Comparison of ENCODE assay signal across 30 cellular contexts in genomic region chr18:43405097-43405496, GRCh38.
A peak's percentile ranks its signal among the peaks of the same experiment; 100 is the strongest.
DNase-seq lines count a peak whose midpoint lies in the region; ATAC-seq and TF ChIP-seq lines count a peak whose summit lies in the region.
"Had no signal": no experiment of that assay in that cellular context is flagged by ENCODE, and none has a peak within 500 bp of the region (broad histone marks: within the 10 kb centered on the region; RNA-seq: fewer than 3 reads in every experiment).

No MANE protein-coding gene starts in this region.

- peaks cover 4% of the 10 kb centered on the region for H3K36me3 Mint-ChIP-seq in MCF 10A (ENCODE audit: insufficient read depth, unreplicated experiment)
- H3K36me3 Mint-ChIP-seq in progenitor cell of endocrine pancreas (ENCODE audit: insufficient read depth), result no peaks in the 10 kb centered on the region
- H3K36me3 Mint-ChIP-seq: activated naive CD4-positive, alpha-beta T cell treated with anti-CD3 and anti-CD28 coated beads, Interleukin-2, amount 10 ng/mL, durations not matched to agents 7 days and 5 days; CD8-positive, alpha-beta memory T cell had no signal

- H3K27me3 Mint-ChIP-seq in MCF 10A (ENCODE audit: insufficient read depth, unreplicated experiment) (no peaks in the 10 kb centered on the region), progenitor cell of endocrine pancreas (no peaks in the 10 kb centered on the region)
- H3K27me3 Mint-ChIP-seq: activated CD4-positive, alpha-beta memory T cell treated with anti-CD3 and anti-CD28 coated beads, Interleukin-2, amount 10 ng/mL, durations not matched to agents 7 days and 5 days; activated naive CD4-positive, alpha-beta T cell treated with anti-CD3 and anti-CD28 coated beads, Interleukin-2, amount 10 ng/mL, durations not matched to agents 7 days and 5 days; B cell; CD8-positive, alpha-beta memory T cell had no signal

- TF ChIP-seq POLR2A in breast epithelium (IDR thresholded peaks at IDR 0.05), result no peak

- H3K36me3 ChIP-seq in breast epithelium (no peaks in the 10 kb centered on the region), RWPE2 (ENCODE audit: low read depth) (no peaks in the 10 kb centered on the region)
- H3K36me3 ChIP-seq: uterus had no signal

- H3K9me3 Mint-ChIP-seq in MCF 10A (ENCODE audit: unreplicated experiment), result no peaks in the 10 kb centered on the region
- H3K9me3 Mint-ChIP-seq in progenitor cell of endocrine pancreas (ENCODE audit: low read depth), result peaks cover 4% of the 10 kb centered on the region

- intact Hi-C loops in MCF 10A (cut with micrococcal nuclease), result no loop called here
- intact Hi-C loops in breast epithelium (cut with DNase I; ENCODE audit: low total_unique reads), result no loop called here

- peaks cover 12% of the 10 kb centered on the region for H3K4me1 Mint-ChIP-seq in MCF 10A (ENCODE audit: insufficient read depth, unreplicated experiment)
- H3K4me1 Mint-ChIP-seq in progenitor cell of endocrine pancreas (ENCODE audit: low read depth), result no peaks in the 10 kb centered on the region
- H3K4me1 Mint-ChIP-seq: activated CD4-positive, alpha-beta memory T cell treated with anti-CD3 and anti-CD28 coated beads, Interleukin-2, amount 10 ng/mL, durations not matched to agents 7 days and 5 days; activated naive CD4-positive, alpha-beta T cell treated with anti-CD3 and anti-CD28 coated beads, Interleukin-2, amount 10 ng/mL, durations not matched to agents 7 days and 5 days; B cell; CD8-positive, alpha-beta memory T cell; neural crest cell had no signal

- H3K4me3 ChIP-seq in breast epithelium (no peak overlapping the region), RWPE2 (ENCODE audit: severe bottlenecking) (no peak overlapping the region)
- H3K4me3 ChIP-seq: lung, testis, uterus had no signal

- H3K27me3 ChIP-seq in breast epithelium (no peaks in the 10 kb centered on the region), RWPE2 (ENCODE audit: insufficient read depth, poor library complexity, severe bottlenecking) (no peaks in the 10 kb centered on the region)
- H3K27me3 ChIP-seq: testis, uterus had no signal

- CTCF ChIA-PET in MCF 10A (lab: Yijun Ruan, JAX), result interaction anchor here (0.9 to 2.4 kb wide), 6 partner anchors 8 to 1291 kb away, joined by 3 to 6 read pairs (median 3); no protein-coding TSS in a partner anchor

- H3K4me3 Mint-ChIP-seq in MCF 10A (ENCODE audit: unreplicated experiment), result no peak overlapping the region
- no peak overlapping the region for H3K4me3 Mint-ChIP-seq in progenitor cell of endocrine pancreas (ENCODE audit: low read depth)
- H3K4me3 Mint-ChIP-seq: activated CD4-positive, alpha-beta memory T cell treated with anti-CD3 and anti-CD28 coated beads, Interleukin-2, amount 10 ng/mL, durations not matched to agents 7 days and 5 days; activated naive CD4-positive, alpha-beta T cell treated with anti-CD3 and anti-CD28 coated beads, Interleukin-2, amount 10 ng/mL, durations not matched to agents 7 days and 5 days; B cell; CD8-positive, alpha-beta memory T cell; neural crest cell had no signal

- BruUV-seq in MCF 10A (replicated peaks; lab: Mats Ljungman, UMichigan), result no TSS peak

- H3K27ac Mint-ChIP-seq in MCF 10A (ENCODE audit: low read depth, unreplicated experiment) (peak overlapping the region; percentile 20), progenitor cell of endocrine pancreas (no peak overlapping the region)
- H3K27ac Mint-ChIP-seq: activated CD4-positive, alpha-beta memory T cell treated with anti-CD3 and anti-CD28 coated beads, Interleukin-2, amount 10 ng/mL, durations not matched to agents 7 days and 5 days; activated naive CD4-positive, alpha-beta T cell treated with anti-CD3 and anti-CD28 coated beads, Interleukin-2, amount 10 ng/mL, durations not matched to agents 7 days and 5 days; B cell; CD8-positive, alpha-beta memory T cell had no signal

- TF ChIP-seq CTCF in MCF 10A (IDR thresholded peaks at IDR 0.05; ENCODE audit: unreplicated experiment), result no peak
- no peak for TF ChIP-seq CTCF in breast epithelium (IDR thresholded peaks at IDR 0.05)
- TF ChIP-seq CTCF in RWPE2 (IDR thresholded peaks at IDR 0.05; ENCODE audit: poor library complexity, severe bottlenecking), result no peak
- no peak for TF ChIP-seq CTCF in progenitor cell of endocrine pancreas (IDR thresholded peaks at IDR 0.05; ENCODE audit: unreplicated experiment)

- H3K27ac ChIP-seq in breast epithelium, result no peak overlapping the region
- H3K27ac ChIP-seq in RWPE2 (ENCODE audit: poor library complexity, severe bottlenecking), result no peak overlapping the region
- H3K27ac ChIP-seq: parathyroid adenoma, RWPE1, testis, uterus had no signal

- DNase-seq in MCF 10A (ENCODE audit: unreplicated experiment) (peak; percentile 43), breast epithelium (ENCODE audit: low spot score in 2 of 2) (no peak), RWPE2 (ENCODE audit: low spot score) (no peak), iris pigment epithelial cell (ENCODE audit: low read depth) (peak; percentile 5), NCI-H446 (lab: John Stamatoyannopoulos, UW) (no peak), progenitor cell of endocrine pancreas (ENCODE audit: low spot score, unreplicated experiment) (no peak), HPDE6-E6E7 (ENCODE audit: extremely low spot score) (no peak), D341Med (ENCODE audit: low spot score) (no peak)
- DNase-seq: 8988T; activated CD4-positive, alpha-beta memory T cell treated with anti-CD3 and anti-CD28 coated beads, Interleukin-2, amount 10 ng/mL, durations not matched to agents 7 days and 5 days; activated CD8-positive, alpha-beta memory T cell treated with anti-CD3 and anti-CD28 coated beads, Interleukin-2, amount 50 U/mL, for 48 hours; activated naive CD4-positive, alpha-beta T cell treated with anti-CD3 and anti-CD28 coated beads, Interleukin-2, amount 10 ng/mL, durations not matched to agents 7 days and 5 days; CD8-positive, alpha-beta memory T cell; DMS153; effector CD4-positive, alpha-beta T cell; erythroblast; NCI-H1092; NCI-H1930; NCI-H2227 treated with DMSO at 0.1 percent for 48 hours; NCI-H748 treated with DMSO at 0.1 percent for 48 hours; stimulated activated naive CD8-positive, alpha-beta T cell treated with anti-CD3 and anti-CD28 coated beads, Interleukin-15, Interleukin-2, amounts not matched to agents 100 U/mL and 50 U/mL, for 24 hours; T-helper 1 cell; testis; uterus had no signal

- POLR2A ChIA-PET in MCF 10A (lab: Yijun Ruan, JAX), result interaction anchor here (0.8 kb wide), 1 partner anchor 57 kb away, joined by 3 read pairs; no protein-coding TSS in a partner anchor

- peak; percentile 53; the same call in 1 of the 3 replicates for ATAC-seq in RWPE2 (ENCODE audit: low read depth)
- ATAC-seq: sciatic nerve; stimulated activated naive CD8-positive, alpha-beta T cell treated with anti-CD3 and anti-CD28 coated beads, Interleukin-15, Interleukin-2, amounts not matched to agents 100 U/mL and 50 U/mL, for 24 hours had no signal

- no peaks in the 10 kb centered on the region for H3K9me3 ChIP-seq in breast epithelium
- no peaks in the 10 kb centered on the region for H3K9me3 ChIP-seq in RWPE2 (ENCODE audit: severe bottlenecking)
- H3K9me3 ChIP-seq: testis, uterus had no signal

- H3K4me1 ChIP-seq in breast epithelium, result no peaks in the 10 kb centered on the region
- no peaks in the 10 kb centered on the region for H3K4me1 ChIP-seq in RWPE2 (ENCODE audit: insufficient read depth, poor library complexity, severe bottlenecking)
- H3K4me1 ChIP-seq: parathyroid adenoma, testis, uterus had no signal

Comparison
In these comparisons a context has a peak if more than half of its experiments do, and no peak if none do; other contexts are left out.
1. DNase-seq: peak in MCF 10A (single experiment) and iris pigment epithelial cell (single experiment); none in breast epithelium (0 of 2), RWPE2 (single experiment), NCI-H446 (0 of 2), progenitor cell of endocrine pancreas (single experiment), HPDE6-E6E7 (single experiment) and D341Med (single experiment).